Comparison of ENCODE assay signal across 10 cellular contexts in the genomic region with DNA sequence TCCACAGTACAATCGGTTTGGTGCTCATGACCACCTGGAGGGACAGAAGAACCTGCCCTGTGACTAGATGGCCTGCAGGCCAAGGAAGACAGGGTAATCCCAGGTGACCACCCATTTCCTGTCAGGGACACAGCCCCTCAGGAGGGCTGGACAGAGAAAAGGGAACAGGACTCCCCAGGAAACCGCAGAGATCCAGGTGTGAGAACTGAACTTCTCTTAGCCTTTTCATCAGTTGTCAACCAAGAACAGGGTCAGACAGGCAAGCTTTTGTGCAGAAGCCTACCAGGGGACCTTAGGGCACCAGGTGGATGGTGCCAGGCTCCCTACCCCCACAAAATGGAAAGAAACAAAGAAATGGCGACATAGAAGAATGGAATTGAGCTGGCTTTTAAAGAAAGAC.
DNase-seq lines count a peak whose midpoint lies in the region; ATAC-seq lines count a peak whose summit lies in the region.
"Had no signal": no experiment of that assay in that cellular context is flagged by ENCODE, and none has a peak within 500 bp of the region (broad histone marks: within the 10 kb centered on the region; RNA-seq: fewer than 3 reads in every experiment).

No MANE protein-coding gene starts in this region.

- peaks cover 26% of the 10 kb centered on the region for H3K27me3 Mint-ChIP-seq in stimulated activated naive CD8-positive, alpha-beta T cell treated with anti-CD3 and anti-CD28 coated beads, Interleukin-15, Interleukin-2, amounts not matched to agents 100 ng/mL and 50 ng/mL, for 24 hours
- peaks cover 36% of the 10 kb centered on the region for H3K27me3 Mint-ChIP-seq in stimulated activated naive CD8-positive, alpha-beta T cell treated with anti-CD3 and anti-CD28 coated beads, Interleukin-15, amount 100 ng/mL, for 72 hours
- H3K27me3 Mint-ChIP-seq in activated naive CD8-positive, alpha-beta T cell treated with anti-CD3 and anti-CD28 coated beads, Interleukin-2, amount 10 ng/mL, durations not matched to agents 7 days and 5 days: no peaks in the 10 kb centered on the region
- H3K27me3 Mint-ChIP-seq in naive thymus-derived CD4-positive, alpha-beta T cell: peaks cover 0 to 4% (median 0%) of the 10 kb centered on the region in 5 donors

- H3K27me3 ChIP-seq in naive thymus-derived CD4-positive, alpha-beta T cell (ENCODE audit: control insufficient read depth in 2 of 2, insufficient read depth in 2 of 2, low read length in 2 of 2): no peaks in the 10 kb centered on the region

- no peak for ATAC-seq in stimulated activated naive CD8-positive, alpha-beta T cell treated with anti-CD3 and anti-CD28 coated beads, Interleukin-15, amount 100 ng/mL, for 72 hours
- ATAC-seq in activated naive CD8-positive, alpha-beta T cell treated with anti-CD3 and anti-CD28 coated beads, Interleukin-2, amount 10 ng/mL, durations not matched to agents 7 days and 5 days (ENCODE audit: low read depth): no peak
- no peak for ATAC-seq in naive thymus-derived CD4-positive, alpha-beta T cell
- ATAC-seq in HG03159 (IDR thresholded peaks at IDR 0.05; ENCODE audit: unreplicated experiment): no peak
- ATAC-seq in GM21367 (IDR thresholded peaks at IDR 0.05; ENCODE audit: unreplicated experiment): no peak

- peak overlapping the region; percentile 3 for H3K27ac Mint-ChIP-seq in stimulated activated naive CD8-positive, alpha-beta T cell treated with anti-CD3 and anti-CD28 coated beads, Interleukin-15, Interleukin-2, amounts not matched to agents 100 ng/mL and 50 ng/mL, for 24 hours
- no peak overlapping the region for H3K27ac Mint-ChIP-seq in stimulated activated naive CD8-positive, alpha-beta T cell treated with anti-CD3 and anti-CD28 coated beads, Interleukin-15, amount 100 ng/mL, for 72 hours
- peak overlapping the region; percentile 28 for H3K27ac Mint-ChIP-seq in activated naive CD8-positive, alpha-beta T cell treated with anti-CD3 and anti-CD28 coated beads, Interleukin-2, amount 10 ng/mL, durations not matched to agents 7 days and 5 days
- H3K27ac Mint-ChIP-seq in naive thymus-derived CD4-positive, alpha-beta T cell: peak overlapping the region in 8 of 9 donors; percentile 9 to 99 (median 98)

- peaks cover 87% of the 10 kb centered on the region for H3K4me1 Mint-ChIP-seq in stimulated activated naive CD8-positive, alpha-beta T cell treated with anti-CD3 and anti-CD28 coated beads, Interleukin-15, Interleukin-2, amounts not matched to agents 100 ng/mL and 50 ng/mL, for 24 hours (ENCODE audit: low read depth)
- peaks cover 78% of the 10 kb centered on the region for H3K4me1 Mint-ChIP-seq in stimulated activated naive CD8-positive, alpha-beta T cell treated with anti-CD3 and anti-CD28 coated beads, Interleukin-15, amount 100 ng/mL, for 72 hours
- H3K4me1 Mint-ChIP-seq in activated naive CD8-positive, alpha-beta T cell treated with anti-CD3 and anti-CD28 coated beads, Interleukin-2, amount 10 ng/mL, durations not matched to agents 7 days and 5 days: peaks cover 70% of the 10 kb centered on the region
- H3K4me1 Mint-ChIP-seq in naive thymus-derived CD4-positive, alpha-beta T cell: peaks cover 61 to 98% (median 89%) of the 10 kb centered on the region in 7 donors

- no peak for DNase-seq in stimulated activated naive CD8-positive, alpha-beta T cell treated with anti-CD3 and anti-CD28 coated beads, Interleukin-15, amount 100 ng/mL, for 72 hours
- no peak for DNase-seq in activated naive CD8-positive, alpha-beta T cell treated with anti-CD3 and anti-CD28 coated beads, Interleukin-2, amount 10 ng/mL, durations not matched to agents 7 days and 5 days
- DNase-seq in naive thymus-derived CD4-positive, alpha-beta T cell: peak in 1 of 9 donors; percentile 5
- DNase-seq in HUDEP-2 (lab: John Stamatoyannopoulos, UW; ENCODE audit: unreplicated experiment in 76 of 76) (no peak), kidney glomerular epithelial cell (lab: John Stamatoyannopoulos, UW) (no peak)
- DNase-seq: foreskin melanocyte, NCI-H446 treated with DMSO at 0.1 percent for 48 hours had no signal

- intact Hi-C loops in naive thymus-derived CD4-positive, alpha-beta T cell (cut with micrococcal nuclease): loop anchor here (5.0 to 10.0 kb wide), 7 partner anchors 54 to 1296 kb away; a partner anchor contains a TSS

- CTCF ChIA-PET in naive thymus-derived CD4-positive, alpha-beta T cell (lab: Charles Lee): interaction anchor here (0.8 to 10.0 kb wide), 11 partner anchors 8 to 226 kb away, joined by 3 to 100 read pairs (median 5); no protein-coding TSS in a partner anchor

- H3K9me3 Mint-ChIP-seq in stimulated activated naive CD8-positive, alpha-beta T cell treated with anti-CD3 and anti-CD28 coated beads, Interleukin-15, Interleukin-2, amounts not matched to agents 100 ng/mL and 50 ng/mL, for 24 hours: no peaks in the 10 kb centered on the region
- no peaks in the 10 kb centered on the region for H3K9me3 Mint-ChIP-seq in stimulated activated naive CD8-positive, alpha-beta T cell treated with anti-CD3 and anti-CD28 coated beads, Interleukin-15, amount 100 ng/mL, for 72 hours
- no peaks in the 10 kb centered on the region for H3K9me3 Mint-ChIP-seq in activated naive CD8-positive, alpha-beta T cell treated with anti-CD3 and anti-CD28 coated beads, Interleukin-2, amount 10 ng/mL, durations not matched to agents 7 days and 5 days
- H3K9me3 Mint-ChIP-seq in naive thymus-derived CD4-positive, alpha-beta T cell: peaks cover 0 to 2% (median 0%) of the 10 kb centered on the region in 11 donors

- peaks cover 55 to 74% of the 10 kb centered on the region in 2 donors for H3K4me1 ChIP-seq in naive thymus-derived CD4-positive, alpha-beta T cell (ENCODE audit: control insufficient read depth in 2 of 2, insufficient read depth in 2 of 2, low read length in 2 of 2)

- no peak overlapping the region for H3K4me3 Mint-ChIP-seq in stimulated activated naive CD8-positive, alpha-beta T cell treated with anti-CD3 and anti-CD28 coated beads, Interleukin-15, Interleukin-2, amounts not matched to agents 100 ng/mL and 50 ng/mL, for 24 hours
- H3K4me3 Mint-ChIP-seq in stimulated activated naive CD8-positive, alpha-beta T cell treated with anti-CD3 and anti-CD28 coated beads, Interleukin-15, amount 100 ng/mL, for 72 hours: no peak overlapping the region
- peak overlapping the region; percentile 90 for H3K4me3 Mint-ChIP-seq in activated naive CD8-positive, alpha-beta T cell treated with anti-CD3 and anti-CD28 coated beads, Interleukin-2, amount 10 ng/mL, durations not matched to agents 7 days and 5 days
- peak overlapping the region; percentile 33 to 99 (median 94) for H3K4me3 Mint-ChIP-seq in naive thymus-derived CD4-positive, alpha-beta T cell

- POLR2A ChIA-PET in activated naive CD8-positive, alpha-beta T cell treated with anti-CD3 and anti-CD28 coated beads, Interleukin-2, amount 10 ng/mL, durations not matched to agents 7 days and 5 days (lab: Charles Lee): interaction anchor here (1.3 to 2.5 kb wide), 3 partner anchors 16 to 53 kb away, joined by 3 to 18 read pairs (median 7); no protein-coding TSS in a partner anchor
- POLR2A ChIA-PET in naive thymus-derived CD4-positive, alpha-beta T cell (lab: Charles Lee): interaction anchor here (0.6 to 22.2 kb wide), 3 partner anchors 19 to 112 kb away, joined by 3 to 362 read pairs (median 14); no protein-coding TSS in a partner anchor

- H3K9me3 ChIP-seq in naive thymus-derived CD4-positive, alpha-beta T cell (ENCODE audit: control insufficient read depth in 2 of 3, low read length in 3 of 3): no peaks in the 10 kb centered on the region

- no peak overlapping the region for H3K4me3 ChIP-seq in naive thymus-derived CD4-positive, alpha-beta T cell (ENCODE audit: low read length)

- no peak overlapping the region for H3K27ac ChIP-seq in naive thymus-derived CD4-positive, alpha-beta T cell (ENCODE audit: low read depth, low read length)

- no peaks in the 10 kb centered on the region for H3K36me3 ChIP-seq in naive thymus-derived CD4-positive, alpha-beta T cell (ENCODE audit: control insufficient read depth in 2 of 3, insufficient read depth in 3 of 3, low read length in 3 of 3)

- peaks cover 3% of the 10 kb centered on the region for H3K36me3 Mint-ChIP-seq in stimulated activated naive CD8-positive, alpha-beta T cell treated with anti-CD3 and anti-CD28 coated beads, Interleukin-15, Interleukin-2, amounts not matched to agents 100 ng/mL and 50 ng/mL, for 24 hours (ENCODE audit: low read depth)
- peaks cover 17% of the 10 kb centered on the region for H3K36me3 Mint-ChIP-seq in activated naive CD8-positive, alpha-beta T cell treated with anti-CD3 and anti-CD28 coated beads, Interleukin-2, amount 10 ng/mL, durations not matched to agents 7 days and 5 days
- peaks cover 0 to 35% (median 3%) of the 10 kb centered on the region in 5 donors for H3K36me3 Mint-ChIP-seq in naive thymus-derived CD4-positive, alpha-beta T cell

Comparison
In these comparisons a context has a peak if more than half of its experiments do, and no peak if none do; other contexts are left out.
1. H3K27ac Mint-ChIP-seq: peak in stimulated activated naive CD8-positive, alpha-beta T cell treated with anti-CD3 and anti-CD28 coated beads, Interleukin-15, Interleukin-2, amounts not matched to agents 100 ng/mL and 50 ng/mL, for 24 hours (single experiment), activated naive CD8-positive, alpha-beta T cell treated with anti-CD3 and anti-CD28 coated beads, Interleukin-2, amount 10 ng/mL, durations not matched to agents 7 days and 5 days (single experiment) and naive thymus-derived CD4-positive, alpha-beta T cell (8 of 9); none in stimulated activated naive CD8-positive, alpha-beta T cell treated with anti-CD3 and anti-CD28 coated beads, Interleukin-15, amount 100 ng/mL, for 72 hours (0 of 2).
2. H3K4me3 Mint-ChIP-seq: peak in activated naive CD8-positive, alpha-beta T cell treated with anti-CD3 and anti-CD28 coated beads, Interleukin-2, amount 10 ng/mL, durations not matched to agents 7 days and 5 days (single experiment) and naive thymus-derived CD4-positive, alpha-beta T cell (10 of 10); none in stimulated activated naive CD8-positive, alpha-beta T cell treated with anti-CD3 and anti-CD28 coated beads, Interleukin-15, Interleukin-2, amounts not matched to agents 100 ng/mL and 50 ng/mL, for 24 hours (single experiment) and stimulated activated naive CD8-positive, alpha-beta T cell treated with anti-CD3 and anti-CD28 coated beads, Interleukin-15, amount 100 ng/mL, for 72 hours (0 of 2).